In genomic region chr9:23693374-23693773, GRCh38 we compare ENCODE assay signal across 36 cellular contexts.
"Had no signal": no experiment of that assay in that cellular context is flagged by ENCODE, and none has a peak within 500 bp of the region (broad histone marks: within the 10 kb centered on the region; RNA-seq: fewer than 3 reads in every experiment).

No MANE protein-coding gene starts in this region.

- H3K27ac ChIP-seq: adrenal gland, breast epithelium, cardiac muscle cell, colonic mucosa, dorsolateral prefrontal cortex, WERI-Rb-1 had no signal

- H3K4me1 ChIP-seq: adrenal gland, breast epithelium, colonic mucosa had no signal

- H3K4me1 Mint-ChIP-seq: activated B cell treated with CpG ODN at 0.5 μM for 24 hours; activated naive CD4-positive, alpha-beta T cell treated with anti-CD3 and anti-CD28 coated beads, Interleukin-2, amount 50 U/mL, for 24 hours; activated naive CD8-positive, alpha-beta T cell treated with anti-CD3 and anti-CD28 coated beads for 36 hours; activated naive CD8-positive, alpha-beta T cell treated with anti-CD3 and anti-CD28 coated beads, Interleukin-2, amount 50 U/mL, for 24 hours; activated T-helper 17 cell treated with anti-CD3 and anti-CD28 coated beads, Interleukin-2, amount 50 U/mL, for 72 hours had no signal

- ATAC-seq: activated CD4-positive, CD25-positive, alpha-beta regulatory T cell treated with anti-CD3 and anti-CD28 coated beads, Interleukin-2, amount 50 U/mL, for 24 hours; activated CD8-positive, alpha-beta T cell treated with anti-CD3 and anti-CD28 coated beads for 36 hours; activated naive CD8-positive, alpha-beta T cell treated with anti-CD3 and anti-CD28 coated beads, Interleukin-2, amount 50 U/mL, for 24 hours; activated T-cell treated with anti-CD3 and anti-CD28 coated beads, Interleukin-2, amount 50 U/mL, for 4 hours; activated T-helper 17 cell treated with anti-CD3 and anti-CD28 coated beads, Interleukin-2, amount 50 U/mL, for 72 hours; esophagus mucosa had no signal

- H3K36me3 ChIP-seq: adrenal gland, breast epithelium, cardiac muscle cell, colonic mucosa, WERI-Rb-1 had no signal

- H3K36me3 Mint-ChIP-seq: activated naive CD4-positive, alpha-beta T cell treated with anti-CD3 and anti-CD28 coated beads, Interleukin-2, amount 50 U/mL, for 24 hours; activated naive CD8-positive, alpha-beta T cell treated with anti-CD3 and anti-CD28 coated beads for 36 hours had no signal

- H3K27me3 Mint-ChIP-seq: activated B cell treated with CpG ODN at 0.5 μM for 24 hours; activated CD8-positive, alpha-beta T cell treated with anti-CD3 and anti-CD28 coated beads for 36 hours; activated naive CD4-positive, alpha-beta T cell treated with anti-CD3 and anti-CD28 coated beads, Interleukin-2, amount 50 U/mL, for 24 hours; activated naive CD8-positive, alpha-beta T cell treated with anti-CD3 and anti-CD28 coated beads for 36 hours; activated naive CD8-positive, alpha-beta T cell treated with anti-CD3 and anti-CD28 coated beads, Interleukin-2, amount 50 U/mL, for 24 hours; activated T-helper 17 cell treated with anti-CD3 and anti-CD28 coated beads, Interleukin-2, amount 50 U/mL, for 72 hours; dendritic cell treated with granulocyte-macrophage colony-stimulating factor and Interleukin-4, amounts not matched to agents 40 ng/mL and 50 ng/mL, for 4 days had no signal

- DNase-seq: activated B cell treated with CpG ODN at 0.5 μM for 24 hours; activated CD4-positive, alpha-beta T cell treated with anti-CD3 and anti-CD28 coated beads for 48 hours; activated CD4-positive, alpha-beta T cell treated with anti-CD3 and anti-CD28 coated beads, Interleukin-2, amount 50 U/mL, for 1 hour; activated CD4-positive, alpha-beta T cell treated with anti-CD3 and anti-CD28 coated beads, Interleukin-2, amount 50 U/mL, for 48 hours; activated CD8-positive, alpha-beta memory T cell treated with anti-CD3 and anti-CD28 coated beads for 24 hours; activated CD8-positive, alpha-beta T cell treated with anti-CD3 and anti-CD28 coated beads for 36 hours; activated effector memory CD4-positive, alpha-beta T cell treated with Interleukin-2 at 50 U/mL for 16 hours; activated gamma-delta T cell treated with Interleukin-2 at 50 U/mL for 16 hours; activated naive CD4-positive, alpha-beta T cell treated with anti-CD3 and anti-CD28 coated beads for 36 hours; activated naive CD8-positive, alpha-beta T cell treated with anti-CD3 and anti-CD28 coated beads for 36 hours; activated naive CD8-positive, alpha-beta T cell treated with anti-CD3 and anti-CD28 coated beads, Interleukin-2, amount 50 U/mL, for 24 hours; activated T-cell treated with anti-CD3 and anti-CD28 coated beads, Interleukin-2, amount 50 U/mL, for 4 hours; adrenal gland; amygdala; aorta; central memory CD4-positive, alpha-beta T cell; cerebellar nuclear complex; colonic mucosa; dorsolateral prefrontal cortex; effector memory CD4-positive, alpha-beta T cell; endodermal cell; foreskin fibroblast; head of caudate nucleus; hippocampal formation; T1000; WERI-Rb-1 had no signal

- H3K4me3 Mint-ChIP-seq: activated B cell treated with CpG ODN at 0.5 μM for 24 hours; activated CD8-positive, alpha-beta T cell treated with anti-CD3 and anti-CD28 coated beads for 36 hours; activated naive CD4-positive, alpha-beta T cell treated with anti-CD3 and anti-CD28 coated beads for 36 hours; activated naive CD4-positive, alpha-beta T cell treated with anti-CD3 and anti-CD28 coated beads, Interleukin-2, amount 50 U/mL, for 24 hours; activated naive CD8-positive, alpha-beta T cell treated with anti-CD3 and anti-CD28 coated beads for 36 hours; activated naive CD8-positive, alpha-beta T cell treated with anti-CD3 and anti-CD28 coated beads, Interleukin-2, amount 50 U/mL, for 24 hours; activated T-cell treated with anti-CD3 and anti-CD28 coated beads, Interleukin-2, amount 50 U/mL, for 4 hours; activated T-helper 17 cell treated with anti-CD3 and anti-CD28 coated beads, Interleukin-2, amount 50 U/mL, for 72 hours; brain; dendritic cell treated with granulocyte-macrophage colony-stimulating factor and Interleukin-4, amounts not matched to agents 40 ng/mL and 50 ng/mL, for 4 days; endodermal cell; T-helper 2 cell treated with Interferon-gamma antibody and Interleukin-4, amounts not matched to agents 5 μg/mL and 100 μg/mL, for 36 hours had no signal

- H3K9me3 Mint-ChIP-seq: activated B cell treated with CpG ODN at 0.5 μM for 24 hours; activated naive CD4-positive, alpha-beta T cell treated with anti-CD3 and anti-CD28 coated beads, Interleukin-2, amount 50 U/mL, for 24 hours; activated naive CD8-positive, alpha-beta T cell treated with anti-CD3 and anti-CD28 coated beads for 36 hours; activated naive CD8-positive, alpha-beta T cell treated with anti-CD3 and anti-CD28 coated beads, Interleukin-2, amount 50 U/mL, for 24 hours; activated T-cell treated with anti-CD3 and anti-CD28 coated beads, Interleukin-2, amount 50 U/mL, for 4 hours; brain; endodermal cell had no signal

- H3K9me3 ChIP-seq: adrenal gland, breast epithelium, colonic mucosa had no signal

- H3K27me3 ChIP-seq: adrenal gland, breast epithelium, cardiac muscle cell, colonic mucosa, dorsolateral prefrontal cortex had no signal

- H3K27ac Mint-ChIP-seq: activated B cell treated with CpG ODN at 0.5 μM for 24 hours; activated CD8-positive, alpha-beta T cell treated with anti-CD3 and anti-CD28 coated beads for 36 hours; activated naive CD4-positive, alpha-beta T cell treated with anti-CD3 and anti-CD28 coated beads for 36 hours; activated naive CD4-positive, alpha-beta T cell treated with anti-CD3 and anti-CD28 coated beads, Interleukin-2, amount 50 U/mL, for 24 hours; activated naive CD8-positive, alpha-beta T cell treated with anti-CD3 and anti-CD28 coated beads for 36 hours; activated naive CD8-positive, alpha-beta T cell treated with anti-CD3 and anti-CD28 coated beads, Interleukin-2, amount 50 U/mL, for 24 hours; activated T-helper 17 cell treated with anti-CD3 and anti-CD28 coated beads, Interleukin-2, amount 50 U/mL, for 72 hours; brain; dendritic cell treated with granulocyte-macrophage colony-stimulating factor and Interleukin-4, amounts not matched to agents 40 ng/mL and 50 ng/mL, for 4 days; endodermal cell; T-helper 2 cell treated with Interferon-gamma antibody and Interleukin-4, amounts not matched to agents 5 μg/mL and 100 μg/mL, for 36 hours had no signal

- FAIRE-seq: frontal cortex had no signal

- H3K4me3 ChIP-seq: adrenal gland, breast epithelium, cardiac muscle cell, colonic mucosa, dorsolateral prefrontal cortex had no signal
